In genomic region chr3:111858641-111859040, GRCh38 we compare ENCODE assay signal across 8 cellular contexts. TPM values are rescaled to one million over a fixed set of nuclear protein-coding genes. Genes with fewer than 3 reads are reported as not detected.
DNase-seq lines count a peak whose midpoint lies in the region; ATAC-seq and TF ChIP-seq lines count a peak whose summit lies in the region.

No MANE protein-coding gene starts in this region.

- H3K27me3 Mint-ChIP-seq in naive thymus-derived CD8-positive, alpha-beta T cell, result peaks cover 5 to 47% (median 6%) of the 10 kb centered on the region in 5 donors

- H3K4me3 Mint-ChIP-seq in naive thymus-derived CD8-positive, alpha-beta T cell, result peak overlapping the region; percentile 77 to 97 (median 94)

- no peaks in the 10 kb centered on the region for H3K9me2 ChIP-seq in MM.1S (replicated peaks; ENCODE audit: insufficient read depth, low read length)

- in situ Hi-C loops in ACHN (cut with HindIII; ENCODE audit: low pct_ligation_motif_present, low pct_unique_long_range_greater_than_20kb, low sequenced_read_pairs), result no loop called here

- peaks cover 6% of the 10 kb centered on the region; the same call in 1 of the 2 replicates for H3K4me1 ChIP-seq in MM.1S (ENCODE audit: low read length)
- H3K4me1 ChIP-seq in effector memory CD4-positive, alpha-beta T cell (ENCODE audit: control insufficient read depth, insufficient read depth, low read length, poor library complexity, severe bottlenecking), result peaks cover 7% of the 10 kb centered on the region

- no peaks in the 10 kb centered on the region for H4K20me1 ChIP-seq in MM.1S (ENCODE audit: insufficient read depth, low read length)

- peaks cover 13% of the 10 kb centered on the region; the same call in 1 of the 2 replicates for H3F3A ChIP-seq in MM.1S (ENCODE audit: insufficient read depth, low read length)

- no peaks in the 10 kb centered on the region for H3K9me3 Mint-ChIP-seq in naive thymus-derived CD8-positive, alpha-beta T cell

- H3K36me3 ChIP-seq in MM.1S (replicated peaks; ENCODE audit: insufficient read depth, low read length), result no peaks in the 10 kb centered on the region
- H3K36me3 ChIP-seq in effector memory CD4-positive, alpha-beta T cell (ENCODE audit: control insufficient read depth, insufficient read depth, low read length), result no peaks in the 10 kb centered on the region

- no peaks in the 10 kb centered on the region for H3K79me2 ChIP-seq in MM.1S (ENCODE audit: low read length)

- H3K36me3 Mint-ChIP-seq in naive thymus-derived CD8-positive, alpha-beta T cell, result no peaks in the 10 kb centered on the region

- ATAC-seq in naive thymus-derived CD8-positive, alpha-beta T cell, result no peak
- no peak for ATAC-seq in HG03378 (IDR thresholded peaks at IDR 0.05; ENCODE audit: unreplicated experiment)
- no peak for ATAC-seq in GM21367 (IDR thresholded peaks at IDR 0.05; ENCODE audit: unreplicated experiment)

- TF ChIP-seq CTCF in MM.1S (IDR thresholded peaks at IDR 0.05; ENCODE audit: low read length), result no peak

- H3K4me2 ChIP-seq in MM.1S (ENCODE audit: low read depth, low read length), result peak overlapping the region; percentile 85; the same call in 1 of the 2 replicates

- H2AFZ ChIP-seq in MM.1S (ENCODE audit: low read length), result 0 out of 2 replicates have a peak overlapping the region, but pooled peaks have one; percentile 47

- peaks cover 5 to 19% (median 13%) of the 10 kb centered on the region in 4 donors for H3K4me1 Mint-ChIP-seq in naive thymus-derived CD8-positive, alpha-beta T cell

- H3K27ac ChIP-seq in MM.1S (ENCODE audit: low read length), result no peak overlapping the region
- no peak overlapping the region for H3K27ac ChIP-seq in effector memory CD4-positive, alpha-beta T cell (ENCODE audit: insufficient read depth, low read length, poor library complexity, severe bottlenecking)

- no peaks in the 10 kb centered on the region for H3K9me3 ChIP-seq in MM.1S (replicated peaks; ENCODE audit: insufficient read depth, low read length)
- H3K9me3 ChIP-seq in effector memory CD4-positive, alpha-beta T cell (ENCODE audit: control insufficient read depth, low read length), result no peaks in the 10 kb centered on the region

- H3K27ac Mint-ChIP-seq in naive thymus-derived CD8-positive, alpha-beta T cell, result no peak overlapping the region

- H3K27me3 ChIP-seq in MM.1S (replicated peaks; ENCODE audit: insufficient read depth, low read length), result peaks cover 39% of the 10 kb centered on the region
- no peaks in the 10 kb centered on the region for H3K27me3 ChIP-seq in effector memory CD4-positive, alpha-beta T cell (replicated peaks; ENCODE audit: control insufficient read depth, insufficient read depth, low read length, poor library complexity, severe bottlenecking)

- POLR2A ChIA-PET in naive thymus-derived CD8-positive, alpha-beta T cell (lab: Charles Lee), result interaction anchor here (1.0 kb wide), 1 partner anchor 120 kb away, joined by 3 read pairs; the partner anchor contains the start of gene ABHD10

- H3K9ac ChIP-seq in MM.1S (ENCODE audit: low read length), result no peak overlapping the region

- DNase-seq in ACHN (peak; percentile 22), MM.1S (no peak), DMS153 treated with DMSO at 0.1 percent for 48 hours (lab: John Stamatoyannopoulos, UW; ENCODE audit: unreplicated experiment) (no peak), activated gamma-delta T cell (lab: John Stamatoyannopoulos, UW) (no peak)
- DNase-seq in effector memory CD4-positive, alpha-beta T cell, result no peak
- DNase-seq in naive thymus-derived CD8-positive, alpha-beta T cell, result no peak

- 0 out of 2 replicates have a peak overlapping the region, but pooled peaks have one; percentile 82 for H3K4me3 ChIP-seq in MM.1S (ENCODE audit: low read length)
- H3K4me3 ChIP-seq in effector memory CD4-positive, alpha-beta T cell (ENCODE audit: insufficient read depth, low read depth, low read length, poor library complexity, severe bottlenecking), result peak overlapping the region; percentile 84

RNA-seq across cellular contexts. Expression of gene PHLDB2, which starts 0.4 kb away (rescaled TPM):
- total RNA-seq in naive thymus-derived CD8-positive, alpha-beta T cell, result 1 to 10 TPM; 2.1 to 3.0 TPM
- polyA plus RNA-seq in naive thymus-derived CD8-positive, alpha-beta T cell, result 1 to 10 TPM in 1 of 3 donors, under 1 TPM in 2; 0.46 to 4.6 (median 0.53) TPM
